Comparison of ENCODE assay signal across 18 cellular contexts in genomic region chr10:48495282-48496045, GRCh38.
"Had no signal": no experiment of that assay in that cellular context is flagged by ENCODE, and none has a peak within 500 bp of the region (broad histone marks: within the 10 kb centered on the region; RNA-seq: fewer than 3 reads in every experiment).

No MANE protein-coding gene starts in this region.

- H3K36me3 ChIP-seq: adrenal gland, cardiac muscle cell, ovary, sigmoid colon, thyroid gland, vagina had no signal

- H3K27ac Mint-ChIP-seq: activated CD4-positive, alpha-beta T cell treated with anti-CD3 and anti-CD28 coated beads for 36 hours; activated CD8-positive, alpha-beta T cell treated with anti-CD3 and anti-CD28 coated beads, Interleukin-2, amount 10 ng/mL, durations not matched to agents 7 days and 5 days; activated T-helper 17 cell treated with anti-CD3 and anti-CD28 coated beads, Interleukin-2, amount 50 U/mL, for 72 hours; stimulated activated effector memory CD8-positive, alpha-beta T cell treated with anti-CD3 and anti-CD28 coated beads, Interleukin-12 subunit alpha, Interleukin-12 subunit beta, amount 100 ng/mL, for 72 hours; T-helper 17 cell had no signal

- ATAC-seq: activated CD4-positive, alpha-beta T cell treated with anti-CD3 and anti-CD28 coated beads for 36 hours; activated CD8-positive, alpha-beta T cell treated with anti-CD3 and anti-CD28 coated beads, Interleukin-2, amount 10 ng/mL, durations not matched to agents 7 days and 5 days; activated T-helper 17 cell treated with anti-CD3 and anti-CD28 coated beads, Interleukin-2, amount 50 U/mL, for 72 hours; esophagus mucosa; left ventricle myocardium superior; stimulated activated effector memory CD8-positive, alpha-beta T cell treated with anti-CD3 and anti-CD28 coated beads, Interleukin-12 subunit alpha, Interleukin-12 subunit beta, amount 100 ng/mL, for 72 hours; T-helper 17 cell had no signal

- H3K4me3 ChIP-seq: adrenal gland, cardiac muscle cell, ovary, sigmoid colon, thyroid gland, vagina had no signal

- H3K27ac ChIP-seq: adrenal gland, cardiac muscle cell, ovary, sigmoid colon, thyroid gland, vagina had no signal

- H3K9me3 ChIP-seq: adrenal gland, ovary, sigmoid colon, thyroid gland, vagina had no signal

- H3K4me1 ChIP-seq: adrenal gland had no signal

- H3K9me3 Mint-ChIP-seq: activated T-helper 17 cell treated with anti-CD3 and anti-CD28 coated beads, Interleukin-2, amount 50 U/mL, for 72 hours; stimulated activated effector memory CD8-positive, alpha-beta T cell treated with anti-CD3 and anti-CD28 coated beads, Interleukin-12 subunit alpha, Interleukin-12 subunit beta, amount 100 ng/mL, for 72 hours had no signal

- H3K36me3 Mint-ChIP-seq: stimulated activated effector memory CD8-positive, alpha-beta T cell treated with anti-CD3 and anti-CD28 coated beads, Interleukin-12 subunit alpha, Interleukin-12 subunit beta, amount 100 ng/mL, for 72 hours had no signal

- H3K27me3 ChIP-seq: cardiac muscle cell, ovary, sigmoid colon, thyroid gland, vagina had no signal

- DNase-seq: activated CD4-positive, alpha-beta T cell treated with anti-CD3 and anti-CD28 coated beads for 36 hours; activated CD8-positive, alpha-beta T cell treated with anti-CD3 and anti-CD28 coated beads, Interleukin-2, amount 10 ng/mL, durations not matched to agents 7 days and 5 days; activated naive CD4-positive, alpha-beta T cell treated with anti-CD3 and anti-CD28 coated beads, Interleukin-2, amount 50 U/mL, for 16 hours; activated T-cell treated with anti-CD3 and anti-CD28 coated beads for 4 hours; hippocampal formation; left ventricle myocardium superior; mesenchymal stem cell; sigmoid colon; stimulated activated CD4-positive, alpha-beta T cell treated with anti-CD3 and anti-CD28 coated beads, Interleukin-1b, Interleukin-23, amount 100 ng/mL, for 48 hours; T-helper 17 cell had no signal

- H3K4me3 Mint-ChIP-seq: activated CD4-positive, alpha-beta T cell treated with anti-CD3 and anti-CD28 coated beads for 36 hours; activated CD8-positive, alpha-beta T cell treated with anti-CD3 and anti-CD28 coated beads, Interleukin-2, amount 10 ng/mL, durations not matched to agents 7 days and 5 days; activated T-helper 17 cell treated with anti-CD3 and anti-CD28 coated beads, Interleukin-2, amount 50 U/mL, for 72 hours; stimulated activated effector memory CD8-positive, alpha-beta T cell treated with anti-CD3 and anti-CD28 coated beads, Interleukin-12 subunit alpha, Interleukin-12 subunit beta, amount 100 ng/mL, for 72 hours had no signal
